Comparison of ENCODE assay signal across 8 cellular contexts in genomic region chr13:101627556-101627943, GRCh38.
A peak's percentile ranks its signal among the peaks of the same experiment; 100 is the strongest.
DNase-seq lines count a peak whose midpoint lies in the region; ATAC-seq, FAIRE-seq and TF ChIP-seq lines count a peak whose summit lies in the region.

No MANE protein-coding gene starts in this region.

- CTCF ChIA-PET in T-cell (lab: Charles Lee), result interaction anchor here in 1 of 2 donors (0.5 kb wide), 1 partner anchor 1088 kb away, joined by 8 read pairs; no protein-coding TSS in a partner anchor

- no peaks in the 10 kb centered on the region for H3K9me3 ChIP-seq in left ventricle myocardium inferior (replicated peaks)

- H3K4me1 Mint-ChIP-seq in T-cell (peaks cover 38 to 46% (median 44%) of the 10 kb centered on the region in 3 donors), naive B cell (peaks cover 24 to 50% (median 33%) of the 10 kb centered on the region in 3 donors)

- no peaks in the 10 kb centered on the region for H3K36me3 ChIP-seq in left ventricle myocardium inferior

- no peaks in the 10 kb centered on the region for H3K4me1 ChIP-seq in left ventricle myocardium inferior

- H3K9me3 Mint-ChIP-seq in T-cell, result no peaks in the 10 kb centered on the region
- H3K9me3 Mint-ChIP-seq in naive B cell, result no peaks in the 10 kb centered on the region

- POLR2A ChIA-PET in T-cell (lab: Charles Lee), result no interaction called here

- no peak for DNase-seq in left ventricle myocardium inferior
- no peak for DNase-seq in Right ventricle myocardium inferior (ENCODE audit: missing footprints)
- no peak for DNase-seq in T-cell
- no peak for DNase-seq in naive B cell
- DNase-seq in NCI-H2227 treated with DMSO at 0.1 percent for 48 hours (lab: John Stamatoyannopoulos, UW), result no peak
- no peak for DNase-seq in GM12892 (ENCODE audit: insufficient read length)
- no peak for DNase-seq in 8988T

- H3K4me3 ChIP-seq in left ventricle myocardium inferior, result peak overlapping the region; percentile 54

- H3K27me3 Mint-ChIP-seq in T-cell (no peaks in the 10 kb centered on the region), naive B cell (peaks cover 0 to under 1% (median 0%) of the 10 kb centered on the region in 3 donors)

- no peak for FAIRE-seq in GM12892 (lab: Jason Lieb, UNC)

- H3K27ac ChIP-seq in left ventricle myocardium inferior (replicated peaks), result peak overlapping the region; percentile 45

- no peak for TF ChIP-seq CTCF in left ventricle myocardium inferior (IDR thresholded peaks at IDR 0.05; ENCODE audit: borderline replicate concordance)

- H3K4me3 Mint-ChIP-seq in T-cell (peak overlapping the region; percentile 66 to 82 (median 77)), naive B cell (peak overlapping the region; percentile 16 to 84 (median 68))

- H3K27me3 ChIP-seq in left ventricle myocardium inferior (ENCODE audit: low read depth), result no peaks in the 10 kb centered on the region

- no peak for ATAC-seq in Right ventricle myocardium inferior
- peak; percentile 49 for ATAC-seq in HG03045 (IDR thresholded peaks at IDR 0.05; ENCODE audit: unreplicated experiment)
- ATAC-seq in T-cell (replicated peaks in 1 of 4), result peak; percentile 10 to 29 (median 18)
- no peak for ATAC-seq in naive B cell (ENCODE audit: low read depth in 2 of 2)

- H3K27ac Mint-ChIP-seq in T-cell (peak overlapping the region; percentile 89 to 90), naive B cell (peak overlapping the region in 5 of 6 donors; percentile 29 to 88 (median 68))

- no peaks in the 10 kb centered on the region for H3K36me3 Mint-ChIP-seq in T-cell
- H3K36me3 Mint-ChIP-seq in naive B cell, result no peaks in the 10 kb centered on the region

- intact Hi-C loops in left ventricle myocardium inferior (cut with micrococcal nuclease) (no loop called here), Right ventricle myocardium inferior (cut with DNase I) (no loop called here)

- no peak for TF ChIP-seq POLR2A in GM12892 (IDR thresholded peaks at IDR 0.05; ENCODE audit: low read depth, low read length)

Comparison
In these comparisons a context has a peak if more than half of its experiments do, and no peak if none do; other contexts are left out.
1. ATAC-seq: peak in HG03045 (single experiment) and T-cell (4 of 4); none in Right ventricle myocardium inferior (single experiment) and naive B cell (0 of 2).